23 cellular contexts compared by ENCODE assay signal in the genomic region with DNA sequence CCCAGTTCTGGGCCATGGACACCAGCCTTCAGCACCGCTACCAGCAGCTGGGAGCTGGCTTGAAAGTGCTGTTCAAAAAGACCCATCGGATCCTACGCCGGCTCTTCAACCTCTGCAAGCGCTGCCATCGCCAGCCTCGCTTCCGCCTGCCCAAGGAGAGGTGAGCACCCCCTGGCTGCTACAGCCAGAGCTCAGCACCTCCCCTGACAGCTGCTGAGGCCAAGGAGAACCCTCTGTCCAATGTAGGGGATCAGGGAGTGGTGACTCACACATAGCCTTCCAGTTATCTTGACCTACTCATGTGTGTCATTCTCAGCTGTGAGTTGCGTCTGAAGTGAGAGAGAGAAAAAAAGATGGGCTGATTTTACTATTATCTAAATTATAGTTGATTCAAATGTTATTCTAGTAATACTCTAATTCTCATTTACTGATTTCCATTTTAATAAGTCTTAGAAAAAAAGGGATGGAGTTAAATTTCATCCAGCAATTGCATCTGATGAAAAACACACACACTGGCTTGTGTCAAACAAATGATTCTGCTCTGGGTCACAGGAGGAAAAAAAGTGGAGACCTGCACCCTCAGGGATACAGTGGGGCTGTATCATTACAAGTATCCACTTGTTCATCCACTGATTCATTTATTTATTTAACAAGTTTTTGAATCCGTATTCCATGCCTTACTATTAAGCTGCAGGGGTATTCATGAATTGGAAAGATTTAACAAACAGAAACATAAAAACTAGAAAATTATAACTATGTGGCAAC.
A peak's percentile ranks its signal among the peaks of the same experiment; 100 is the strongest.
DNase-seq lines count a peak whose midpoint lies in the region; ATAC-seq, FAIRE-seq and TF ChIP-seq lines count a peak whose summit lies in the region.
"Had no signal": no experiment of that assay in that cellular context is flagged by ENCODE, and none has a peak within 500 bp of the region (broad histone marks: within the 10 kb centered on the region; RNA-seq: fewer than 3 reads in every experiment).

No MANE protein-coding gene starts in this region.

- H2AFZ ChIP-seq in K562 (ENCODE audit: low read depth, low read length) (no peak overlapping the region), hepatocyte (no peak overlapping the region)

- H3K36me3 ChIP-seq in breast epithelium (no peaks in the 10 kb centered on the region), K562 (ENCODE audit: control insufficient read depth, insufficient read depth, low read length) (no peaks in the 10 kb centered on the region), hepatocyte (replicated peaks; ENCODE audit: insufficient read depth, low read depth) (no peaks in the 10 kb centered on the region), vagina (no peaks in the 10 kb centered on the region)
- no peaks in the 10 kb centered on the region for H3K36me3 ChIP-seq in CD4-positive, alpha-beta memory T cell (ENCODE audit: insufficient read depth, low read length)
- H3K36me3 ChIP-seq: BLaER1, prostate gland, tibial nerve had no signal

- H3K9me3 ChIP-seq in breast epithelium: no peaks in the 10 kb centered on the region
- no peaks in the 10 kb centered on the region for H3K9me3 ChIP-seq in K562 (replicated peaks; ENCODE audit: control insufficient read depth, insufficient read depth, low read depth, low read length)
- H3K9me3 ChIP-seq in hepatocyte (ENCODE audit: low read depth): no peaks in the 10 kb centered on the region
- H3K9me3 ChIP-seq in vagina: no peaks in the 10 kb centered on the region
- H3K9me3 ChIP-seq in CD4-positive, alpha-beta memory T cell (ENCODE audit: control insufficient read depth in 1 of 2, low read length in 2 of 2): no peaks in the 10 kb centered on the region
- H3K9me3 ChIP-seq: BLaER1, prostate gland, tibial nerve had no signal

- no peaks in the 10 kb centered on the region for H3K9me1 ChIP-seq in K562 (ENCODE audit: control insufficient read depth, insufficient read depth, low read length)

- no peaks in the 10 kb centered on the region for H4K20me1 ChIP-seq in K562 (replicated peaks; ENCODE audit: control insufficient read depth, insufficient read depth, low read length)
- H4K20me1 ChIP-seq in hepatocyte (ENCODE audit: insufficient read depth, poor library complexity, severe bottlenecking): no peaks in the 10 kb centered on the region
- H4K20me1 ChIP-seq: BLaER1 had no signal

- H3K27ac Mint-ChIP-seq in MCF 10A (ENCODE audit: low read depth, unreplicated experiment): no peak overlapping the region
- H3K27ac Mint-ChIP-seq in CD4-positive, alpha-beta memory T cell: no peak overlapping the region
- H3K27ac Mint-ChIP-seq: natural killer cell treated with Interleukin-12 subunit alpha and Interleukin-12 subunit beta and Interleukin-15 and Interleukin-18, amount 100 ng/mL, for 72 hours; stimulated activated naive B cell treated with anti-CD40 and anti-IgM and Interleukin-4, amounts not matched to agents 10 μg/mL and 1 μg/mL and 100 μg/mL, for 72 hours had no signal

- TF ChIP-seq CTCF in MCF 10A (IDR thresholded peaks at IDR 0.05; ENCODE audit: unreplicated experiment): no peak
- no peak for TF ChIP-seq CTCF in breast epithelium (IDR thresholded peaks at IDR 0.05)
- TF ChIP-seq CTCF in K562 (IDR thresholded peaks at IDR 0.05 in 2 of 3, conservative IDR thresholded peaks at IDR 0.05 in 1 of 3; ENCODE audit: insufficient read depth in 2 of 3, low read depth in 1 of 3, low read length in 3 of 3): no peak
- TF ChIP-seq CTCF in hepatocyte (IDR thresholded peaks at IDR 0.05; ENCODE audit: poor library complexity): no peak
- TF ChIP-seq CTCF in vagina (IDR thresholded peaks at IDR 0.05): no peak

- no peak for TF ChIP-seq POLR2A in breast epithelium (IDR thresholded peaks at IDR 0.05)
- no peak for TF ChIP-seq POLR2A in K562 (conservative IDR thresholded peaks at IDR 0.05)
- no peak for TF ChIP-seq POLR2A in vagina (IDR thresholded peaks at IDR 0.05)

- H3K4me1 ChIP-seq in breast epithelium (peaks cover 0 to 8% of the 10 kb centered on the region in 2 donors), K562 (replicated peaks in 1 of 2; ENCODE audit: control insufficient read depth in 2 of 2, insufficient read depth in 2 of 2, low read length in 2 of 2) (no peaks in the 10 kb centered on the region), hepatocyte (ENCODE audit: insufficient read depth) (peaks cover 12% of the 10 kb centered on the region), vagina (peaks cover 21% of the 10 kb centered on the region)
- no peaks in the 10 kb centered on the region for H3K4me1 ChIP-seq in CD4-positive, alpha-beta memory T cell (ENCODE audit: insufficient read depth, low read length)
- H3K4me1 ChIP-seq: BLaER1, prostate gland had no signal

- no peaks in the 10 kb centered on the region for H3K36me3 Mint-ChIP-seq in MCF 10A (ENCODE audit: insufficient read depth, unreplicated experiment)
- no peaks in the 10 kb centered on the region for H3K36me3 Mint-ChIP-seq in CD4-positive, alpha-beta memory T cell
- H3K36me3 Mint-ChIP-seq: natural killer cell treated with Interleukin-12 subunit alpha and Interleukin-12 subunit beta and Interleukin-15 and Interleukin-18, amount 100 ng/mL, for 72 hours; stimulated activated naive B cell treated with anti-CD40 and anti-IgM and Interleukin-4, amounts not matched to agents 10 μg/mL and 1 μg/mL and 100 μg/mL, for 72 hours had no signal

- H3K27me3 ChIP-seq in breast epithelium (no peaks in the 10 kb centered on the region), K562 (ENCODE audit: control insufficient read depth in 2 of 2, insufficient read depth in 2 of 2, low read length in 2 of 2) (no peaks in the 10 kb centered on the region), hepatocyte (no peaks in the 10 kb centered on the region), vagina (no peaks in the 10 kb centered on the region)
- H3K27me3 ChIP-seq in CD4-positive, alpha-beta memory T cell (ENCODE audit: insufficient read depth, low read length): no peaks in the 10 kb centered on the region
- H3K27me3 ChIP-seq: BLaER1, tibial nerve had no signal

- H3K4me3 ChIP-seq in breast epithelium (no peak overlapping the region), K562 (no peak overlapping the region), hepatocyte (no peak overlapping the region), vagina (no peak overlapping the region)
- no peak overlapping the region for H3K4me3 ChIP-seq in CD4-positive, alpha-beta memory T cell (ENCODE audit: low read length in 2 of 2)
- H3K4me3 ChIP-seq: BLaER1, lung, prostate gland, tibial nerve had no signal

- no peaks in the 10 kb centered on the region for H3K9me3 Mint-ChIP-seq in MCF 10A (ENCODE audit: unreplicated experiment)
- H3K9me3 Mint-ChIP-seq in CD4-positive, alpha-beta memory T cell: peaks cover 0 to 13% (median 1%) of the 10 kb centered on the region in 8 donors
- H3K9me3 Mint-ChIP-seq: stimulated activated naive B cell treated with anti-CD40 and anti-IgM and Interleukin-4, amounts not matched to agents 10 μg/mL and 1 μg/mL and 100 μg/mL, for 72 hours had no signal

- H3K27me3 Mint-ChIP-seq in MCF 10A (ENCODE audit: insufficient read depth, unreplicated experiment): no peaks in the 10 kb centered on the region
- H3K27me3 Mint-ChIP-seq in CD4-positive, alpha-beta memory T cell: no peaks in the 10 kb centered on the region
- H3K27me3 Mint-ChIP-seq: natural killer cell treated with Interleukin-12 subunit alpha and Interleukin-12 subunit beta and Interleukin-15 and Interleukin-18, amount 100 ng/mL, for 72 hours had no signal

- no TSS peak for BruUV-seq in MCF 10A (replicated peaks; lab: Mats Ljungman, UMichigan)
- BruUV-seq in K562 (replicated peaks; lab: Mats Ljungman, UMichigan): no TSS peak

- POLR2A ChIA-PET in MCF 10A (lab: Yijun Ruan, JAX) (interaction anchor here (0.6 kb wide), 1 partner anchor 524 kb away, joined by 4 read pairs; no protein-coding TSS in a partner anchor), K562 (lab: Yijun Ruan, JAX) (interaction anchor here (0.7 kb wide), 1 partner anchor 17 kb away, joined by 3 read pairs; no protein-coding TSS in a partner anchor)
- POLR2A ChIA-PET in CD4-positive, alpha-beta memory T cell (lab: Charles Lee; ENCODE audit: partially characterized antibody): no interaction called here

- no peak for ATAC-seq in K562
- ATAC-seq in GM19395 (IDR thresholded peaks at IDR 0.05; ENCODE audit: unreplicated experiment): no peak
- ATAC-seq: natural killer cell treated with Interleukin-12 subunit alpha and Interleukin-12 subunit beta and Interleukin-15 and Interleukin-18, amount 100 ng/mL, for 72 hours; stimulated activated naive B cell treated with anti-CD40 and anti-IgM and Interleukin-4, amounts not matched to agents 10 μg/mL and 1 μg/mL and 100 μg/mL, for 72 hours had no signal

- in situ Hi-C loops in K562 (cut with MboI): no loop called here

- under 1% methylated on average over 10 of the region's 10 CpGs for WGBS in K562 (ENCODE audit: insufficient coverage, low coverage, missing lambda C conversion rate)
- 87% methylated on average over 10 of the region's 10 CpGs for WGBS in hepatocyte (ENCODE audit: low lambda C conversion rate, missing lambda C conversion rate)

- H3K9ac ChIP-seq in K562 (ENCODE audit: insufficient read depth in 1 of 2, low read depth in 2 of 2, low read length in 2 of 2): no peak overlapping the region
- H3K9ac ChIP-seq: BLaER1 had no signal

- intact Hi-C loops in MCF 10A (cut with micrococcal nuclease): no loop called here
- intact Hi-C loops in breast epithelium (cut with DNase I; ENCODE audit: low total_unique reads): no loop called here
- intact Hi-C loops in K562 (cut with micrococcal nuclease): no loop called here
- intact Hi-C loops in vagina (cut with DNase I): loop anchor here (10.0 kb wide), 1 partner anchor 164 kb away; no protein-coding TSS in a partner anchor
- intact Hi-C loops in CD4-positive, alpha-beta memory T cell (cut with micrococcal nuclease): no loop called here

- CTCF ChIA-PET in MCF 10A (lab: Yijun Ruan, JAX): interaction anchor here (0.6 to 1.5 kb wide), 5 partner anchors 22 to 381 kb away, joined by 3 to 5 read pairs (median 3); no protein-coding TSS in a partner anchor
- CTCF ChIA-PET in K562 (lab: Yijun Ruan, JAX; ENCODE audit: low intra/inter-chr PET ratio): no interaction called here
- CTCF ChIA-PET in CD4-positive, alpha-beta memory T cell (lab: Charles Lee; ENCODE audit: partially characterized antibody): no interaction called here

- H3K27ac ChIP-seq in breast epithelium (no peak overlapping the region), K562 (ENCODE audit: extremely low read depth, low read depth, low read length) (no peak overlapping the region), hepatocyte (no peak overlapping the region), vagina (no peak overlapping the region)
- no peak overlapping the region for H3K27ac ChIP-seq in CD4-positive, alpha-beta memory T cell (ENCODE audit: low read depth, low read length)
- H3K27ac ChIP-seq: BLaER1, prostate gland, tibial nerve had no signal

- H3K4me3 Mint-ChIP-seq in MCF 10A (ENCODE audit: unreplicated experiment): no peak overlapping the region
- no peak overlapping the region for H3K4me3 Mint-ChIP-seq in CD4-positive, alpha-beta memory T cell
- H3K4me3 Mint-ChIP-seq: natural killer cell treated with Interleukin-12 subunit alpha and Interleukin-12 subunit beta and Interleukin-15 and Interleukin-18, amount 100 ng/mL, for 72 hours; stimulated activated naive B cell treated with anti-CD40 and anti-IgM and Interleukin-4, amounts not matched to agents 10 μg/mL and 1 μg/mL and 100 μg/mL, for 72 hours had no signal

- TF ChIP-seq RAD21 in K562 (CRISPR knock-in tag; conservative IDR thresholded peaks at IDR 0.05 in 1 of 2, IDR thresholded peaks at IDR 0.05 in 1 of 2): no peak

- H3K9me2 ChIP-seq in hepatocyte (replicated peaks; ENCODE audit: insufficient read depth): no peaks in the 10 kb centered on the region

- no peak for TF ChIP-seq EP300 in K562 (IDR thresholded peaks at IDR 0.05; ENCODE audit: low read length)

- no peak for FAIRE-seq in K562 (lab: Jason Lieb, UNC)
- FAIRE-seq: endometrium had no signal

- H3K4me1 Mint-ChIP-seq in MCF 10A (ENCODE audit: insufficient read depth, unreplicated experiment): peaks cover 10% of the 10 kb centered on the region
- H3K4me1 Mint-ChIP-seq in CD4-positive, alpha-beta memory T cell: no peaks in the 10 kb centered on the region
- H3K4me1 Mint-ChIP-seq: stimulated activated naive B cell treated with anti-CD40 and anti-IgM and Interleukin-4, amounts not matched to agents 10 μg/mL and 1 μg/mL and 100 μg/mL, for 72 hours had no signal

- no peaks in the 10 kb centered on the region for H3K79me2 ChIP-seq in K562 (ENCODE audit: control insufficient read depth, insufficient read depth, low read length)
- no peaks in the 10 kb centered on the region for H3K79me2 ChIP-seq in hepatocyte

- H3K4me2 ChIP-seq in K562 (ENCODE audit: insufficient read depth, low read length) (no peak overlapping the region), hepatocyte (no peak overlapping the region)
- H3K4me2 ChIP-seq: BLaER1 had no signal

- peak; percentile 63 for DNase-seq in MCF 10A (ENCODE audit: unreplicated experiment)
- no peak for DNase-seq in breast epithelium (ENCODE audit: low spot score in 2 of 2)
- peak in 1 of 4 experiments; percentile 14 for DNase-seq in K562 (ENCODE audit: extremely low read depth in 1 of 4, low spot score in 3 of 4)
- DNase-seq in hepatocyte (ENCODE audit: low spot score): peak; percentile 48
- no peak for DNase-seq in germinal center (ENCODE audit: low spot score)
- no peak for DNase-seq in vagina (ENCODE audit: extremely low spot score in 2 of 2)
- DNase-seq in CD4-positive, alpha-beta memory T cell: no peak
- DNase-seq: 8988T; activated CD4-positive, alpha-beta T cell treated with anti-CD3 and anti-CD28 coated beads, Interleukin-2, amount 50 U/mL, for 48 hours; activated T-cell treated with anti-CD3 and anti-CD28 coated beads, Interleukin-2, amount 50 U/mL, for 48 hours; DMS153; NCI-H1436 treated with DMSO at 0.1 percent for 48 hours; NCI-H345; NK-92 treated with Interleukin-12 subunit alpha and Interleukin-12 subunit beta, amount 100 ng/mL, for 24 hours; stimulated activated CD4-positive, alpha-beta T cell treated with anti-CD3 and anti-CD28 coated beads, Interleukin-12 subunit alpha, Interleukin-12 subunit beta, amount 100 ng/mL, for 4 hours; stimulated activated naive B cell treated with anti-CD40 and anti-IgM and Interleukin-4, amounts not matched to agents 10 μg/mL and 1 μg/mL and 100 μg/mL, for 72 hours had no signal

Comparison
In these comparisons a context has a peak if more than half of its experiments do, and no peak if none do; other contexts are left out.
1. DNase-seq: peak in MCF 10A (single experiment) and hepatocyte (single experiment); none in breast epithelium (0 of 2), germinal center (single experiment), vagina (0 of 2) and CD4-positive, alpha-beta memory T cell (0 of 5).